In the genomic region with DNA sequence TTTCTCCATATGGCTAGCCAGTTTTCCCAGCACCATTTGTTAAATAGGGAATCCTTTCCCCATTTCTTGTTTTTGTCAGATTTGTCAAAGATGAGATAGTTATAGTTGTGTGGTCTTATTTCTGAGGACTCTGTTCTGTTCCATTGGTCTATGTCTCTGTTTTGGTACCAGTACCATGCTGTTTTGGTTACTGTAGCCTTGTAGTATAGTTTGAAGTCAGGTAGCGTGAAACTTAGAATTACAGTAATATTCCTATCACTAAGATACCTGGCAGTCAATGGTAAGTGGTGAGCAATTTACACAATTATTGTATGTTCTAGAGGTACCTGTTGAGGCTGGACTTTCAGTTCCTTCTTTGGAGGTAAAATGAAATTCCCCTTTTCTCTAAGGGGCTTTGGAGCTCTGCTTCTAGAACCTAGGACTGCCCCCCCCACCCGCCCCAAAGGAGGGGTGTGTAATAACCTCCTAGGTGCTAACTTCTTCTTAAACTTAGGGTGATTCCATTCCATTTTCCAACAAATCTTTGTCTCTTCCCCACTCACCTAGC, we compare ENCODE assay signal across 6 cellular contexts.
DNase-seq lines count a peak whose midpoint lies in the region; ATAC-seq, FAIRE-seq and TF ChIP-seq lines count a peak whose summit lies in the region.
"Not testable (repeated sequence)": the region's sequence is repeated elsewhere in the genome, so short reads cannot be mapped to it uniquely, and the experiment has no call there.

No MANE protein-coding gene starts in this region.

- not testable (repeated sequence) for H3K4me1 Mint-ChIP-seq in naive B cell

- not testable (repeated sequence) for H3K36me3 ChIP-seq in GM12878 (ENCODE audit: control insufficient read depth in 2 of 2, insufficient read depth in 2 of 2, low read length in 1 of 2)

- not testable (repeated sequence) for H3K27ac ChIP-seq in GM12878 (ENCODE audit: control insufficient read depth, insufficient read depth)

- ATAC-seq in GM18868 (IDR thresholded peaks at IDR 0.05; ENCODE audit: unreplicated experiment) (peak; percentile 78), GM21576 (IDR thresholded peaks at IDR 0.05; ENCODE audit: unreplicated experiment) (peak; percentile 49), HG03520 (IDR thresholded peaks at IDR 0.05; ENCODE audit: unreplicated experiment) (peak; percentile 40), GM12878 (peak; percentile 54), naive B cell (ENCODE audit: low read depth in 2 of 2) (peak; percentile 83 to 97)

- not testable (repeated sequence) for H3K9me3 ChIP-seq in GM12878 (replicated peaks; ENCODE audit: control insufficient read depth, insufficient read depth, low read length)

- H3K4me2 ChIP-seq in GM12878 (ENCODE audit: control insufficient read depth, insufficient read depth), result not testable (repeated sequence)

- POLR2A ChIA-PET in GM12878 (lab: Charles Lee), result not testable (repeated sequence)

- in situ Hi-C loops in GM12878 (cut with MboI), result not testable (repeated sequence)

- H3K4me3 Mint-ChIP-seq in naive B cell, result not testable (repeated sequence)

- H3K27me3 Mint-ChIP-seq in naive B cell, result not testable (repeated sequence)

- H3K36me3 Mint-ChIP-seq in naive B cell, result peaks cover 19 to 26% of the 10 kb centered on the region in 2 donors

- H2AFZ ChIP-seq in GM12878 (ENCODE audit: control insufficient read depth, low read depth, low read length), result not testable (repeated sequence)

- FAIRE-seq in GM12891 (lab: Jason Lieb, UNC); GM12878 (lab: Jason Lieb, UNC): not testable (repeated sequence)

- CTCF ChIA-PET in GM12878 (lab: Yijun Ruan, JAX), result not testable (repeated sequence)

- TF ChIP-seq EP300 in GM12878 (IDR thresholded peaks at IDR 0.05; ENCODE audit: borderline replicate concordance in 1 of 2, control insufficient read depth in 1 of 2, low read depth in 2 of 2, low read length in 2 of 2), result not testable (repeated sequence)

- intact Hi-C loops in GM12878 (cut with micrococcal nuclease; ENCODE audit: unreplicated experiment), result not testable (repeated sequence)

- H3K9me3 Mint-ChIP-seq in naive B cell, result peaks cover 0 to 19% (median 8%) of the 10 kb centered on the region in 7 donors

- not testable (repeated sequence) for H3K4me1 ChIP-seq in GM12878 (ENCODE audit: control insufficient read depth, insufficient read depth, low read length)

- not testable (repeated sequence) for TF ChIP-seq CTCF in GM12878 (IDR thresholded peaks at IDR 0.05 in 2 of 3, conservative IDR thresholded peaks at IDR 0.05 in 1 of 3; ENCODE audit: control insufficient read depth in 2 of 3, extremely low read depth in 1 of 3, insufficient read depth in 1 of 3, low read depth in 3 of 3, low read length in 3 of 3)

- DNase-seq in GM12891 (ENCODE audit: insufficient read length, low spot score); GM12878 (ENCODE audit: low read depth, low spot score): not testable (repeated sequence)
- peak; percentile 14 for DNase-seq in naive B cell

- SMC1A ChIA-PET in GM12878 (lab: Charles Lee; ENCODE audit: uncharacterized antibody, unreplicated experiment), result not testable (repeated sequence)

- WGBS in GM12878 (ENCODE audit: insufficient coverage, insufficient replicate concordance, low lambda C conversion rate, missing lambda C conversion rate), result 64% methylated on average over 2 of the region's 2 CpGs

- not testable (repeated sequence) for TF ChIP-seq POLR2A in GM12891 (IDR thresholded peaks at IDR 0.05; ENCODE audit: low read depth, low read length); GM12878 (IDR thresholded peaks at IDR 0.05; ENCODE audit: low read depth, low read length)

- RAD21 ChIA-PET in GM12878 (lab: Charles Lee; ENCODE audit: unreplicated experiment), result not testable (repeated sequence)

- H3K27me3 ChIP-seq in GM12878 (replicated peaks in 1 of 2; ENCODE audit: control insufficient read depth in 2 of 2, insufficient read depth in 2 of 2, low read length in 1 of 2), result not testable (repeated sequence)

- H3K27ac Mint-ChIP-seq in naive B cell, result not testable (repeated sequence)

- not testable (repeated sequence) for H4K20me1 ChIP-seq in GM12878 (ENCODE audit: control insufficient read depth, insufficient read depth)

- H3K9ac ChIP-seq in GM12878 (ENCODE audit: control insufficient read depth, insufficient read depth, low read length), result not testable (repeated sequence)

- not testable (repeated sequence) for BruUV-seq in GM12878 (replicated peaks; lab: Mats Ljungman, UMichigan)

- TF ChIP-seq RAD21 in GM12878 (IDR thresholded peaks at IDR 0.05; ENCODE audit: insufficient read depth, low read depth, low read length), result not testable (repeated sequence)

- not testable (repeated sequence) for H3K79me2 ChIP-seq in GM12878 (ENCODE audit: control insufficient read depth, insufficient read depth, low read length)

- H3K4me3 ChIP-seq in GM12878, result not testable (repeated sequence)

TF ChIP-seq in GM12891, 5 proteins besides CTCF, POLR2A, EP300 and RAD21:
- TF ChIP-seq SPI1 (IDR thresholded peaks at IDR 0.05; ENCODE audit: low read depth, low read length), result peak; percentile 73
TF ChIP-seq in GM12891: peak in this region for 1; not testable (repeated sequence) for 4.

TF ChIP-seq in GM12878, 131 proteins besides CTCF, POLR2A, EP300 and RAD21:
- TF ChIP-seq, protein P1, sequence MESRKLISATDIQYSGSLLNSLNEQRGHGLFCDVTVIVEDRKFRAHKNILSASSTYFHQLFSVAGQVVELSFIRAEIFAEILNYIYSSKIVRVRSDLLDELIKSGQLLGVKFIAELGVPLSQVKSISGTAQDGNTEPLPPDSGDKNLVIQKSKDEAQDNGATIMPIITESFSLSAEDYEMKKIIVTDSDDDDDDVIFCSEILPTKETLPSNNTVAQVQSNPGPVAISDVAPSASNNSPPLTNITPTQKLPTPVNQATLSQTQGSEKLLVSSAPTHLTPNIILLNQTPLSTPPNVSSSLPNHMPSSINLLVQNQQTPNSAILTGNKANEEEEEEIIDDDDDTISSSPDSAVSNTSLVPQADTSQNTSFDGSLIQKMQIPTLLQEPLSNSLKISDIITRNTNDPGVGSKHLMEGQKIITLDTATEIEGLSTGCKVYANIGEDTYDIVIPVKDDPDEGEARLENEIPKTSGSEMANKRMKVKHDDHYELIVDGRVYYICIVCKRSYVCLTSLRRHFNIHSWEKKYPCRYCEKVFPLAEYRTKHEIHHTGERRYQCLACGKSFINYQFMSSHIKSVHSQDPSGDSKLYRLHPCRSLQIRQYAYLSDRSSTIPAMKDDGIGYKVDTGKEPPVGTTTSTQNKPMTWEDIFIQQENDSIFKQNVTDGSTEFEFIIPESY (IDR thresholded peaks at IDR 0.05), result peak; percentile 78; the same call in 1 of the 2 replicates
- TF ChIP-seq ZNF217 (IDR thresholded peaks at IDR 0.05) (peak; percentile 72), IKZF2 (IDR thresholded peaks at IDR 0.05) (peak; percentile 23 to 53; a peak in 1 of 4 replicates), SMARCA5 (IDR thresholded peaks at IDR 0.05) (peak; percentile 84), SPI1 (IDR thresholded peaks at IDR 0.05; ENCODE audit: borderline replicate concordance, insufficient read depth, low read depth, low read length) (peak; percentile 71; the same call in 1 of the 2 replicates), MTA2 (IDR thresholded peaks at IDR 0.05; ENCODE audit: low read depth) (peak; percentile 37; the same call in 1 of the 2 replicates)

Comparison
In these comparisons a context has a peak if more than half of its experiments do, and no peak if none do; other contexts are left out.
1. ATAC-seq: peak in every context shown above with its lines; median percentile 90 in naive B cell; 78 in GM18868; 54 in GM12878; 49 in GM21576; 40 in HG03520.